21 cellular contexts compared by ENCODE assay signal in genomic region chr2:179990676-179991317, GRCh38. TPM values are rescaled to one million over a fixed set of nuclear protein-coding genes. Genes with fewer than 3 reads are reported as not detected.
DNase-seq lines count a peak whose midpoint lies in the region; ATAC-seq and TF ChIP-seq lines count a peak whose summit lies in the region.
"Had no signal": no experiment of that assay in that cellular context is flagged by ENCODE, and none has a peak within 500 bp of the region (broad histone marks: within the 10 kb centered on the region; RNA-seq: fewer than 3 reads in every experiment).

No MANE protein-coding gene starts in this region.

- CTCF ChIA-PET in activated CD8-positive, alpha-beta T cell treated with anti-CD3 and anti-CD28 coated beads for 36 hours (lab: Charles Lee), result interaction anchor here (1.3 kb wide), 1 partner anchor 20 kb away, joined by 3 read pairs; no protein-coding TSS in a partner anchor
- CTCF ChIA-PET in activated CD8-positive, alpha-beta T cell treated with anti-CD3 and anti-CD28 coated beads, Interleukin-2, amount 10 ng/mL, durations not matched to agents 7 days and 5 days (lab: Charles Lee), result interaction anchor here (0.7 kb wide), 2 partner anchors 17 to 758 kb away, joined by 3 read pairs; no protein-coding TSS in a partner anchor
- CTCF ChIA-PET in CD4-positive, alpha-beta T cell (lab: Charles Lee), result no interaction called here

- H3K9me3 ChIP-seq in CD4-positive, alpha-beta T cell (ENCODE audit: control insufficient read depth, low read length), result no peaks in the 10 kb centered on the region
- H3K9me3 ChIP-seq in T-helper 17 cell (ENCODE audit: control insufficient read depth, low read length, poor library complexity, severe bottlenecking), result no peaks in the 10 kb centered on the region
- H3K9me3 ChIP-seq: MG63, suprapubic skin had no signal

- POLR2A ChIA-PET in activated CD8-positive, alpha-beta T cell treated with anti-CD3 and anti-CD28 coated beads for 36 hours (lab: Charles Lee), result no interaction called here
- POLR2A ChIA-PET in activated CD8-positive, alpha-beta T cell treated with anti-CD3 and anti-CD28 coated beads, Interleukin-2, amount 10 ng/mL, durations not matched to agents 7 days and 5 days (lab: Charles Lee), result no interaction called here
- POLR2A ChIA-PET in CD4-positive, alpha-beta T cell (lab: Charles Lee), result no interaction called here

- H3K9me3 Mint-ChIP-seq in activated CD8-positive, alpha-beta T cell treated with anti-CD3 and anti-CD28 coated beads for 36 hours, result no peaks in the 10 kb centered on the region
- H3K9me3 Mint-ChIP-seq in activated CD8-positive, alpha-beta T cell treated with anti-CD3 and anti-CD28 coated beads, Interleukin-2, amount 10 ng/mL, durations not matched to agents 7 days and 5 days (ENCODE audit: insufficient read depth), result no peaks in the 10 kb centered on the region
- no peaks in the 10 kb centered on the region for H3K9me3 Mint-ChIP-seq in CD4-positive, alpha-beta T cell
- H3K9me3 Mint-ChIP-seq: GM23338 had no signal

- ATAC-seq in activated CD8-positive, alpha-beta T cell treated with anti-CD3 and anti-CD28 coated beads for 36 hours, result no peak
- ATAC-seq in activated CD8-positive, alpha-beta T cell treated with anti-CD3 and anti-CD28 coated beads, Interleukin-2, amount 10 ng/mL, durations not matched to agents 7 days and 5 days, result no peak
- ATAC-seq in CD4-positive, alpha-beta T cell (ENCODE audit: poor library complexity), result no peak
- ATAC-seq in T-helper 17 cell, result no peak
- ATAC-seq: sciatic nerve had no signal

- no peak overlapping the region for H3K27ac ChIP-seq in CD4-positive, alpha-beta T cell (ENCODE audit: low read depth, low read length)
- H3K27ac ChIP-seq: brain microvascular endothelial cell, parathyroid adenoma, suprapubic skin had no signal

- peak overlapping the region; percentile 39 for H3K27ac Mint-ChIP-seq in activated CD8-positive, alpha-beta T cell treated with anti-CD3 and anti-CD28 coated beads for 36 hours
- H3K27ac Mint-ChIP-seq in activated CD8-positive, alpha-beta T cell treated with anti-CD3 and anti-CD28 coated beads, Interleukin-2, amount 10 ng/mL, durations not matched to agents 7 days and 5 days, result no peak overlapping the region
- peak overlapping the region; percentile 0 for H3K27ac Mint-ChIP-seq in CD4-positive, alpha-beta T cell
- peak overlapping the region; percentile 8 for H3K27ac Mint-ChIP-seq in T-helper 17 cell
- H3K27ac Mint-ChIP-seq: GM23338 had no signal

- no peak for DNase-seq in activated CD8-positive, alpha-beta T cell treated with anti-CD3 and anti-CD28 coated beads for 36 hours
- DNase-seq in activated CD8-positive, alpha-beta T cell treated with anti-CD3 and anti-CD28 coated beads, Interleukin-2, amount 10 ng/mL, durations not matched to agents 7 days and 5 days, result no peak
- DNase-seq in CD4-positive, alpha-beta T cell, result no peak
- DNase-seq in T-helper 17 cell, result no peak
- DNase-seq in middle frontal gyrus (ENCODE audit: extremely low spot score, low spot score), result peak; percentile 29
- no peak for DNase-seq in NCI-H446 treated with DMSO at 0.1 percent for 48 hours (lab: John Stamatoyannopoulos, UW)
- DNase-seq in stimulated activated CD4-positive, alpha-beta T cell treated with anti-CD3 and anti-CD28 coated beads, Interleukin-2, amount 100 ng/mL, for 24 hours, result no peak
- DNase-seq in cortex of kidney (lab: John Stamatoyannopoulos, UW), result no peak
- DNase-seq: activated CD4-positive, alpha-beta T cell treated with anti-CD3 and anti-CD28 coated beads, Interleukin-2, amount 50 U/mL, for 4 hours; activated T-cell treated with anti-CD3 and anti-CD28 coated beads for 4 hours; IMR-90; kidney glomerular epithelial cell; NCI-H1417 treated with DMSO at 0.1 percent for 48 hours; NCI-H2107; NCI-H524 had no signal

- peaks cover 40% of the 10 kb centered on the region for H3K4me1 Mint-ChIP-seq in activated CD8-positive, alpha-beta T cell treated with anti-CD3 and anti-CD28 coated beads for 36 hours (ENCODE audit: low read depth)
- H3K4me1 Mint-ChIP-seq in activated CD8-positive, alpha-beta T cell treated with anti-CD3 and anti-CD28 coated beads, Interleukin-2, amount 10 ng/mL, durations not matched to agents 7 days and 5 days (ENCODE audit: low read depth), result peaks cover 2% of the 10 kb centered on the region
- peaks cover 53% of the 10 kb centered on the region for H3K4me1 Mint-ChIP-seq in CD4-positive, alpha-beta T cell (ENCODE audit: low read depth)
- peaks cover 27% of the 10 kb centered on the region for H3K4me1 Mint-ChIP-seq in T-helper 17 cell

- no peaks in the 10 kb centered on the region for H3K27me3 ChIP-seq in CD4-positive, alpha-beta T cell (ENCODE audit: control insufficient read depth, insufficient read depth, low read length)
- H3K27me3 ChIP-seq: brain microvascular endothelial cell, MG63, suprapubic skin had no signal

- intact Hi-C loops in activated CD8-positive, alpha-beta T cell treated with anti-CD3 and anti-CD28 coated beads for 36 hours (cut with micrococcal nuclease), result no loop called here
- intact Hi-C loops in CD4-positive, alpha-beta T cell (cut with DNase I, micrococcal nuclease), result no loop called here

- no peak for TF ChIP-seq CTCF in activated CD8-positive, alpha-beta T cell treated with anti-CD3 and anti-CD28 coated beads for 36 hours (IDR thresholded peaks at IDR 0.05)
- TF ChIP-seq CTCF in CD4-positive, alpha-beta T cell (IDR thresholded peaks at IDR 0.05), result no peak

- no peaks in the 10 kb centered on the region for H3K27me3 Mint-ChIP-seq in activated CD8-positive, alpha-beta T cell treated with anti-CD3 and anti-CD28 coated beads for 36 hours
- no peaks in the 10 kb centered on the region for H3K27me3 Mint-ChIP-seq in activated CD8-positive, alpha-beta T cell treated with anti-CD3 and anti-CD28 coated beads, Interleukin-2, amount 10 ng/mL, durations not matched to agents 7 days and 5 days (ENCODE audit: low read depth)
- H3K27me3 Mint-ChIP-seq in CD4-positive, alpha-beta T cell, result no peaks in the 10 kb centered on the region
- H3K27me3 Mint-ChIP-seq in T-helper 17 cell, result no peaks in the 10 kb centered on the region

- H3K4me3 Mint-ChIP-seq in activated CD8-positive, alpha-beta T cell treated with anti-CD3 and anti-CD28 coated beads for 36 hours, result no peak overlapping the region
- no peak overlapping the region for H3K4me3 Mint-ChIP-seq in activated CD8-positive, alpha-beta T cell treated with anti-CD3 and anti-CD28 coated beads, Interleukin-2, amount 10 ng/mL, durations not matched to agents 7 days and 5 days
- no peak overlapping the region for H3K4me3 Mint-ChIP-seq in CD4-positive, alpha-beta T cell
- no peak overlapping the region for H3K4me3 Mint-ChIP-seq in T-helper 17 cell
- H3K4me3 Mint-ChIP-seq: GM23338 had no signal

- peaks cover 34% of the 10 kb centered on the region for H3K36me3 Mint-ChIP-seq in activated CD8-positive, alpha-beta T cell treated with anti-CD3 and anti-CD28 coated beads for 36 hours (ENCODE audit: low read depth)
- peaks cover 30% of the 10 kb centered on the region for H3K36me3 Mint-ChIP-seq in activated CD8-positive, alpha-beta T cell treated with anti-CD3 and anti-CD28 coated beads, Interleukin-2, amount 10 ng/mL, durations not matched to agents 7 days and 5 days (ENCODE audit: low read depth)
- peaks cover 75% of the 10 kb centered on the region for H3K36me3 Mint-ChIP-seq in CD4-positive, alpha-beta T cell (ENCODE audit: low read depth)
- H3K36me3 Mint-ChIP-seq in T-helper 17 cell (ENCODE audit: low read depth), result peaks cover 11% of the 10 kb centered on the region

RNA-seq across cellular contexts. Expression of gene CWC22, which starts 16.3 kb away (rescaled TPM):
- 10 to 100 TPM; 23.4 to 23.9 TPM for total RNA-seq in activated CD8-positive, alpha-beta T cell treated with anti-CD3 and anti-CD28 coated beads for 36 hours
- total RNA-seq in activated CD8-positive, alpha-beta T cell treated with anti-CD3 and anti-CD28 coated beads, Interleukin-2, amount 10 ng/mL, durations not matched to agents 7 days and 5 days, result 10 to 100 TPM; 20.0 to 20.6 TPM
- 10 to 100 TPM; 11.8 to 12.0 TPM for total RNA-seq in CD4-positive, alpha-beta T cell
- 10 to 100 TPM; 13.8 to 14.0 TPM for total RNA-seq in T-helper 17 cell
